Comparison of ENCODE assay signal across 8 cellular contexts in genomic region chr15:70096975-70097336, GRCh38.
DNase-seq lines count a peak whose midpoint lies in the region; ATAC-seq and TF ChIP-seq lines count a peak whose summit lies in the region.

No MANE protein-coding gene starts in this region.

- no peaks in the 10 kb centered on the region; the same call in 1 of the 2 replicates for H3F3A ChIP-seq in Loucy (ENCODE audit: low read depth)

- peaks cover 11% of the 10 kb centered on the region for H3K27me3 Mint-ChIP-seq in nephron progenitor cell (ENCODE audit: low read depth, poor library complexity)

- no peaks in the 10 kb centered on the region for H3K9me3 ChIP-seq in BLaER1 treated with 17β-estradiol and CSF1 and Interleukin-3, amounts not matched to agents 10 nM and 100 nM (replicated peaks in 1 of 11)
- no peaks in the 10 kb centered on the region for H3K9me3 ChIP-seq in Loucy (ENCODE audit: insufficient read depth, low read depth, low read length)

- H3K4me3 Mint-ChIP-seq in nephron progenitor cell = peak overlapping the region; percentile 99

- H3K79me2 ChIP-seq in Loucy (ENCODE audit: insufficient read depth, low read length) = peaks cover 65% of the 10 kb centered on the region

- peak overlapping the region; percentile 52 to 94 (median 66) for H3K4me3 ChIP-seq in BLaER1 treated with 17β-estradiol and CSF1 and Interleukin-3, amounts not matched to agents 10 nM and 100 nM
- H3K4me3 ChIP-seq in Loucy (ENCODE audit: low read length, poor library complexity, severe bottlenecking) (peak overlapping the region; percentile 87), coronary artery (peak overlapping the region; percentile 94)

- H3K9me3 Mint-ChIP-seq in nephron progenitor cell = no peaks in the 10 kb centered on the region

- peaks cover 8% of the 10 kb centered on the region for H3K36me3 Mint-ChIP-seq in nephron progenitor cell (ENCODE audit: low read depth)

- no peak for ATAC-seq in HG03196 (IDR thresholded peaks at IDR 0.05; ENCODE audit: unreplicated experiment)

- peaks cover 63 to 83% (median 69%) of the 10 kb centered on the region in 10 experiments for H3K4me1 ChIP-seq in BLaER1 treated with 17β-estradiol and CSF1 and Interleukin-3, amounts not matched to agents 10 nM and 100 nM
- peaks cover 51% of the 10 kb centered on the region for H3K4me1 ChIP-seq in Loucy (ENCODE audit: insufficient read depth, low read length, poor library complexity, severe bottlenecking)

- peaks cover 62% of the 10 kb centered on the region for H3K4me1 Mint-ChIP-seq in nephron progenitor cell

- peaks cover 56 to 100% (median 97%) of the 10 kb centered on the region in 11 experiments for H3K27me3 ChIP-seq in BLaER1 treated with 17β-estradiol and CSF1 and Interleukin-3, amounts not matched to agents 10 nM and 100 nM
- no peaks in the 10 kb centered on the region for H3K27me3 ChIP-seq in Loucy (ENCODE audit: insufficient read depth, low read length, poor library complexity, severe bottlenecking)

- DNase-seq in coronary artery (ENCODE audit: low spot score) (no peak), nephron progenitor cell (no peak), putamen (ENCODE audit: low spot score) (no peak), superior temporal gyrus (ENCODE audit: extremely low spot score) (no peak), GM19238 (ENCODE audit: insufficient read length, low spot score) (no peak)

- no peaks in the 10 kb centered on the region for H3K9me2 ChIP-seq in Loucy (replicated peaks; ENCODE audit: low read depth, low read length)

- TF ChIP-seq CTCF in Loucy (conservative IDR thresholded peaks at IDR 0.05; ENCODE audit: low read length) = no peak
- TF ChIP-seq CTCF in coronary artery (IDR thresholded peaks at IDR 0.05) = no peak
- no peak for TF ChIP-seq CTCF in nephron progenitor cell (IDR thresholded peaks at IDR 0.05)

- H3K27ac ChIP-seq in BLaER1 treated with 17β-estradiol and CSF1 and Interleukin-3, amounts not matched to agents 10 nM and 100 nM = peak overlapping the region; percentile 17 to 86 (median 58); a peak in 18 of 22 replicates
- H3K27ac ChIP-seq in coronary artery = peak overlapping the region; percentile 89 to 97

- H3K4me2 ChIP-seq in BLaER1 treated with 17β-estradiol and CSF1 and Interleukin-3, amounts not matched to agents 10 nM and 100 nM = peak overlapping the region; percentile 93 to 100 (median 99)
- H3K4me2 ChIP-seq in Loucy (ENCODE audit: low read depth, low read length, poor library complexity, severe bottlenecking) = peak overlapping the region; percentile 96

- no peak overlapping the region for H2AFZ ChIP-seq in Loucy (ENCODE audit: low read length)

- peaks cover 0 to 35% (median 0%) of the 10 kb centered on the region in 11 experiments; a peak in 6 of 22 replicates for H3K36me3 ChIP-seq in BLaER1 treated with 17β-estradiol and CSF1 and Interleukin-3, amounts not matched to agents 10 nM and 100 nM
- peaks cover 7% of the 10 kb centered on the region; the same call in 1 of the 2 replicates for H3K36me3 ChIP-seq in Loucy (ENCODE audit: insufficient read depth, low read length)

- peak overlapping the region; percentile 34 to 90 (median 73) for H3K9ac ChIP-seq in BLaER1 treated with 17β-estradiol and CSF1 and Interleukin-3, amounts not matched to agents 10 nM and 100 nM
- peak overlapping the region; percentile 93 for H3K9ac ChIP-seq in Loucy (ENCODE audit: low read depth, low read length, poor library complexity, severe bottlenecking)

- H4K20me1 ChIP-seq in BLaER1 treated with 17β-estradiol and CSF1 and Interleukin-3, amounts not matched to agents 10 nM and 100 nM = peaks cover 40 to 71% (median 53%) of the 10 kb centered on the region in 11 experiments
- peaks cover 48% of the 10 kb centered on the region for H4K20me1 ChIP-seq in Loucy (ENCODE audit: insufficient read depth, low read length, poor library complexity, severe bottlenecking)

- no peak overlapping the region for H3K27ac Mint-ChIP-seq in nephron progenitor cell
